Comparison of ENCODE assay signal across 3 cellular contexts in genomic region chr5:181166812-181167733, GRCh38.
TF ChIP-seq lines count a peak whose summit lies in the region.

No MANE protein-coding gene starts in this region.

TF ChIP-seq in SK-N-SH treated with all-trans-retinoic acid at 6 μM for 48 hours, 23 proteins besides CTCF, POLR2A, EP300 and RAD21:
- peak; percentile 67; the same call in 1 of the 2 replicates for TF ChIP-seq ZNF70 (CRISPR knock-in tag; IDR thresholded peaks at IDR 0.05)
- no peak for TF ChIP-seq ZFP3 (CRISPR knock-in tag; IDR thresholded peaks at IDR 0.05)
TF ChIP-seq in SK-N-SH treated with all-trans-retinoic acid at 6 μM for 48 hours: peak in this region for 1.

TF ChIP-seq in SK-N-SH, 30 proteins besides CTCF, POLR2A, EP300 and RAD21:
- TF ChIP-seq IRF3 (IDR thresholded peaks at IDR 0.05; ENCODE audit: low read depth, low read length): no peak
- TF ChIP-seq PBX3 (IDR thresholded peaks at IDR 0.05): no peak
- no peak for TF ChIP-seq FOXJ3 (CRISPR knock-in tag; IDR thresholded peaks at IDR 0.05)
- no peak for TF ChIP-seq GATA2 (CRISPR knock-in tag; IDR thresholded peaks at IDR 0.05)
- TF ChIP-seq RCOR1 (IDR thresholded peaks at IDR 0.05; ENCODE audit: low read length): no peak
- no peak for TF ChIP-seq GABPA (IDR thresholded peaks at IDR 0.05; ENCODE audit: low read depth)
- no peak for TF ChIP-seq MXI1 (IDR thresholded peaks at IDR 0.05; ENCODE audit: low read depth, low read length)
TF ChIP-seq in SK-N-SH: peak in this region for 0.

TF ChIP-seq in HCT116, 20 proteins besides CTCF, POLR2A, EP300 and RAD21:
- TF ChIP-seq YY1 (IDR thresholded peaks at IDR 0.05; ENCODE audit: extremely low read depth, insufficient replicate concordance, low read depth, low read length): no peak
- TF ChIP-seq ATF3 (IDR thresholded peaks at IDR 0.05): no peak
- TF ChIP-seq REST (IDR thresholded peaks at IDR 0.05; ENCODE audit: low read depth): no peak
- no peak for TF ChIP-seq TCF7L2 (IDR thresholded peaks at IDR 0.05; ENCODE audit: borderline replicate concordance, extremely low read depth, insufficient read depth, insufficient read length)
- no peak for TF ChIP-seq SIN3A (IDR thresholded peaks at IDR 0.05; ENCODE audit: low read depth)
- no peak for TF ChIP-seq EZH2phosphoT487 (IDR thresholded peaks at IDR 0.05; ENCODE audit: borderline replicate concordance)
- no peak for TF ChIP-seq SP1 (IDR thresholded peaks at IDR 0.05; ENCODE audit: low read depth)
- no peak for TF ChIP-seq ZNF274 (IDR thresholded peaks at IDR 0.05; ENCODE audit: low read depth, low read length)
- no peak for TF ChIP-seq EGR1 (IDR thresholded peaks at IDR 0.05; ENCODE audit: low read depth)
